27 cellular contexts compared by ENCODE assay signal in genomic region chr17:65959630-65960029, GRCh38.
"Had no signal": no experiment of that assay in that cellular context is flagged by ENCODE, and none has a peak within 500 bp of the region (broad histone marks: within the 10 kb centered on the region; RNA-seq: fewer than 3 reads in every experiment).

No MANE protein-coding gene starts in this region.

- H3K4me3 Mint-ChIP-seq: stimulated activated effector memory CD8-positive, alpha-beta T cell treated with anti-CD3 and anti-CD28 coated beads, Interleukin-12 subunit alpha, Interleukin-12 subunit beta, amount 100 ng/mL, for 72 hours; stimulated activated memory B cell treated with anti-CD40 and anti-IgM and Interleukin-4, amounts not matched to agents 10 μg/mL and 1 μg/mL and 100 μg/mL, for 72 hours; stimulated activated naive B cell treated with anti-CD40 and anti-IgM and Interleukin-4, amounts not matched to agents 10 μg/mL and 1 μg/mL and 100 μg/mL, for 72 hours; stimulated activated naive CD8-positive, alpha-beta T cell treated with anti-CD3 and anti-CD28 coated beads, Interleukin-15, amount 100 ng/mL, for 72 hours; stimulated activated naive CD8-positive, alpha-beta T cell treated with anti-CD3 and anti-CD28 coated beads, Interleukin-15, Interleukin-2, amounts not matched to agents 100 ng/mL and 50 ng/mL, for 24 hours; type B pancreatic cell had no signal

- H3K4me1 ChIP-seq: stomach, suprapubic skin, testis, thyroid gland, tibial artery, tibial nerve, transverse colon, upper lobe of left lung, upper lobe of right lung, uterus, vagina had no signal

- H3K27ac ChIP-seq: stomach, suprapubic skin, testis, thoracic aorta, thyroid gland, tibial artery, tibial nerve, transverse colon, upper lobe of left lung, upper lobe of right lung, uterus, vagina had no signal

- H3K4me1 Mint-ChIP-seq: stimulated activated effector memory CD8-positive, alpha-beta T cell treated with anti-CD3 and anti-CD28 coated beads, Interleukin-12 subunit alpha, Interleukin-12 subunit beta, amount 100 ng/mL, for 72 hours; stimulated activated memory B cell treated with anti-CD40 and anti-IgM and Interleukin-4, amounts not matched to agents 10 μg/mL and 1 μg/mL and 100 μg/mL, for 72 hours; stimulated activated naive B cell treated with anti-CD40 and anti-IgM and Interleukin-4, amounts not matched to agents 10 μg/mL and 1 μg/mL and 100 μg/mL, for 72 hours; stimulated activated naive CD8-positive, alpha-beta T cell treated with anti-CD3 and anti-CD28 coated beads, Interleukin-15, amount 100 ng/mL, for 72 hours had no signal

- H3K36me3 Mint-ChIP-seq: stimulated activated effector memory CD8-positive, alpha-beta T cell treated with anti-CD3 and anti-CD28 coated beads, Interleukin-12 subunit alpha, Interleukin-12 subunit beta, amount 100 ng/mL, for 72 hours; stimulated activated memory B cell treated with anti-CD40 and anti-IgM and Interleukin-4, amounts not matched to agents 10 μg/mL and 1 μg/mL and 100 μg/mL, for 72 hours had no signal

- H3K27ac Mint-ChIP-seq: stimulated activated effector memory CD8-positive, alpha-beta T cell treated with anti-CD3 and anti-CD28 coated beads, Interleukin-12 subunit alpha, Interleukin-12 subunit beta, amount 100 ng/mL, for 72 hours; stimulated activated memory B cell treated with anti-CD40 and anti-IgM and Interleukin-4, amounts not matched to agents 10 μg/mL and 1 μg/mL and 100 μg/mL, for 72 hours; stimulated activated naive B cell treated with anti-CD40 and anti-IgM and Interleukin-4, amounts not matched to agents 10 μg/mL and 1 μg/mL and 100 μg/mL, for 72 hours; stimulated activated naive CD8-positive, alpha-beta T cell treated with anti-CD3 and anti-CD28 coated beads, Interleukin-15, amount 100 ng/mL, for 72 hours; stimulated activated naive CD8-positive, alpha-beta T cell treated with anti-CD3 and anti-CD28 coated beads, Interleukin-15, Interleukin-2, amounts not matched to agents 100 ng/mL and 50 ng/mL, for 24 hours; type B pancreatic cell had no signal

- H3K27me3 ChIP-seq: stomach, suprapubic skin, testis, thyroid gland, tibial artery, tibial nerve, transverse colon, upper lobe of left lung, upper lobe of right lung, uterus, vagina had no signal

- H3K36me3 ChIP-seq: thoracic aorta, thyroid gland, transverse colon, upper lobe of right lung, uterus, vagina had no signal

- H3K4me3 ChIP-seq: stomach, suprapubic skin, testis, thoracic aorta, thyroid gland, tibial artery, tibial nerve, transverse colon, upper lobe of left lung, upper lobe of right lung, uterus, vagina had no signal

- H3K27me3 Mint-ChIP-seq: stimulated activated memory B cell treated with anti-CD40 and anti-IgM and Interleukin-4, amounts not matched to agents 10 μg/mL and 1 μg/mL and 100 μg/mL, for 72 hours; stimulated activated naive B cell treated with anti-CD40 and anti-IgM and Interleukin-4, amounts not matched to agents 10 μg/mL and 1 μg/mL and 100 μg/mL, for 72 hours; stimulated activated naive CD8-positive, alpha-beta T cell treated with anti-CD3 and anti-CD28 coated beads, Interleukin-15, amount 100 ng/mL, for 72 hours; stimulated activated naive CD8-positive, alpha-beta T cell treated with anti-CD3 and anti-CD28 coated beads, Interleukin-15, Interleukin-2, amounts not matched to agents 100 ng/mL and 50 ng/mL, for 24 hours; type B pancreatic cell had no signal

- DNase-seq: stimulated activated CD4-positive, alpha-beta T cell treated with anti-CD3 and anti-CD28 coated beads, Interleukin-2, amount 100 ng/mL, for 48 hours; stimulated activated CD4-positive, alpha-beta T cell treated with anti-CD3 and anti-CD28 coated beads, Interleukin-4, amount 100 ng/mL, for 1 hour; stimulated activated CD4-positive, alpha-beta T cell treated with anti-CD3 and anti-CD28 coated beads, Interleukin-4, amount 100 ng/mL, for 24 hours; stimulated activated CD4-positive, alpha-beta T cell treated with anti-CD3 and anti-CD28 coated beads, Interleukin-4, amount 100 ng/mL, for 4 hours; stimulated activated CD8-positive, alpha-beta memory T cell treated with anti-CD3 and anti-CD28 coated beads, Interleukin-4, amount 100 ng/mL, for 48 hours; stimulated activated naive B cell treated with anti-CD40 and anti-IgM and Interleukin-4, amounts not matched to agents 10 μg/mL and 1 μg/mL and 100 μg/mL, for 72 hours; stimulated activated naive CD4-positive, alpha-beta T cell; stimulated activated naive CD4-positive, alpha-beta T cell treated with Interleukin-2 at 50 U/mL for 16 hours; stimulated activated naive CD8-positive, alpha-beta T cell treated with anti-CD3 and anti-CD28 coated beads, Interleukin-15, amount 100 ng/mL, for 72 hours; stimulated activated naive CD8-positive, alpha-beta T cell treated with anti-CD3 and anti-CD28 coated beads, Interleukin-15, Interleukin-2, amounts not matched to agents 100 U/mL and 50 U/mL, for 24 hours; stomach; testis; thyroid gland; tibial artery; transverse colon; trophoblast cell; upper lobe of right lung; uterus had no signal

- ATAC-seq: stimulated activated effector memory CD8-positive, alpha-beta T cell treated with anti-CD3 and anti-CD28 coated beads, Interleukin-12 subunit alpha, Interleukin-12 subunit beta, amount 100 ng/mL, for 72 hours; stimulated activated memory B cell treated with anti-CD40 and anti-IgM and Interleukin-4, amounts not matched to agents 10 μg/mL and 1 μg/mL and 100 μg/mL, for 72 hours; stimulated activated naive B cell treated with anti-CD40 and anti-IgM and Interleukin-4, amounts not matched to agents 10 μg/mL and 1 μg/mL and 100 μg/mL, for 72 hours; stimulated activated naive CD8-positive, alpha-beta T cell treated with anti-CD3 and anti-CD28 coated beads, Interleukin-15, amount 100 ng/mL, for 72 hours; stimulated activated naive CD8-positive, alpha-beta T cell treated with anti-CD3 and anti-CD28 coated beads, Interleukin-15, Interleukin-2, amounts not matched to agents 100 U/mL and 50 U/mL, for 24 hours; upper lobe of right lung had no signal

- H3K9me3 ChIP-seq: suprapubic skin, testis, thyroid gland, upper lobe of right lung, uterus, vagina had no signal
